ENCODE assay signal across 1 cellular context in the genomic region with DNA sequence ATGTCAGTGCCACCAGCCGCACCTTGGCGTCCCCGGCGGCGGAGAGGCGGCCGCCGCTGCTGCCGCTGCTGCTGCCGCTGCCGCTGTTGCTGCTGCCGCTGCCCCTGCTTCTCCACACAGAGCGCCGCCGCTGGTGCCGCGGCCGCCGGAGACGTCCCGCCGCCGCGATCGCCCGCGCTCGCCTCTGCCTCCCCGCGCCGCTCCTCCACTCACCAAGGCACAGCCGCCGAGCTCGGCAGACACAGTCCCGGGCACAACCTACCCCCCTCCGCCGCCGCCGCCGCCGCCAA.
TF ChIP-seq lines count a peak whose summit lies in the region.

PPP3CA (minus strand) TSS at position 260 of the 290 bp plus-strand sequence.

TF ChIP-seq in GM23338, 12 proteins besides CTCF, POLR2A, EP300 and RAD21 (continued from another document):
- TF ChIP-seq, protein P1, sequence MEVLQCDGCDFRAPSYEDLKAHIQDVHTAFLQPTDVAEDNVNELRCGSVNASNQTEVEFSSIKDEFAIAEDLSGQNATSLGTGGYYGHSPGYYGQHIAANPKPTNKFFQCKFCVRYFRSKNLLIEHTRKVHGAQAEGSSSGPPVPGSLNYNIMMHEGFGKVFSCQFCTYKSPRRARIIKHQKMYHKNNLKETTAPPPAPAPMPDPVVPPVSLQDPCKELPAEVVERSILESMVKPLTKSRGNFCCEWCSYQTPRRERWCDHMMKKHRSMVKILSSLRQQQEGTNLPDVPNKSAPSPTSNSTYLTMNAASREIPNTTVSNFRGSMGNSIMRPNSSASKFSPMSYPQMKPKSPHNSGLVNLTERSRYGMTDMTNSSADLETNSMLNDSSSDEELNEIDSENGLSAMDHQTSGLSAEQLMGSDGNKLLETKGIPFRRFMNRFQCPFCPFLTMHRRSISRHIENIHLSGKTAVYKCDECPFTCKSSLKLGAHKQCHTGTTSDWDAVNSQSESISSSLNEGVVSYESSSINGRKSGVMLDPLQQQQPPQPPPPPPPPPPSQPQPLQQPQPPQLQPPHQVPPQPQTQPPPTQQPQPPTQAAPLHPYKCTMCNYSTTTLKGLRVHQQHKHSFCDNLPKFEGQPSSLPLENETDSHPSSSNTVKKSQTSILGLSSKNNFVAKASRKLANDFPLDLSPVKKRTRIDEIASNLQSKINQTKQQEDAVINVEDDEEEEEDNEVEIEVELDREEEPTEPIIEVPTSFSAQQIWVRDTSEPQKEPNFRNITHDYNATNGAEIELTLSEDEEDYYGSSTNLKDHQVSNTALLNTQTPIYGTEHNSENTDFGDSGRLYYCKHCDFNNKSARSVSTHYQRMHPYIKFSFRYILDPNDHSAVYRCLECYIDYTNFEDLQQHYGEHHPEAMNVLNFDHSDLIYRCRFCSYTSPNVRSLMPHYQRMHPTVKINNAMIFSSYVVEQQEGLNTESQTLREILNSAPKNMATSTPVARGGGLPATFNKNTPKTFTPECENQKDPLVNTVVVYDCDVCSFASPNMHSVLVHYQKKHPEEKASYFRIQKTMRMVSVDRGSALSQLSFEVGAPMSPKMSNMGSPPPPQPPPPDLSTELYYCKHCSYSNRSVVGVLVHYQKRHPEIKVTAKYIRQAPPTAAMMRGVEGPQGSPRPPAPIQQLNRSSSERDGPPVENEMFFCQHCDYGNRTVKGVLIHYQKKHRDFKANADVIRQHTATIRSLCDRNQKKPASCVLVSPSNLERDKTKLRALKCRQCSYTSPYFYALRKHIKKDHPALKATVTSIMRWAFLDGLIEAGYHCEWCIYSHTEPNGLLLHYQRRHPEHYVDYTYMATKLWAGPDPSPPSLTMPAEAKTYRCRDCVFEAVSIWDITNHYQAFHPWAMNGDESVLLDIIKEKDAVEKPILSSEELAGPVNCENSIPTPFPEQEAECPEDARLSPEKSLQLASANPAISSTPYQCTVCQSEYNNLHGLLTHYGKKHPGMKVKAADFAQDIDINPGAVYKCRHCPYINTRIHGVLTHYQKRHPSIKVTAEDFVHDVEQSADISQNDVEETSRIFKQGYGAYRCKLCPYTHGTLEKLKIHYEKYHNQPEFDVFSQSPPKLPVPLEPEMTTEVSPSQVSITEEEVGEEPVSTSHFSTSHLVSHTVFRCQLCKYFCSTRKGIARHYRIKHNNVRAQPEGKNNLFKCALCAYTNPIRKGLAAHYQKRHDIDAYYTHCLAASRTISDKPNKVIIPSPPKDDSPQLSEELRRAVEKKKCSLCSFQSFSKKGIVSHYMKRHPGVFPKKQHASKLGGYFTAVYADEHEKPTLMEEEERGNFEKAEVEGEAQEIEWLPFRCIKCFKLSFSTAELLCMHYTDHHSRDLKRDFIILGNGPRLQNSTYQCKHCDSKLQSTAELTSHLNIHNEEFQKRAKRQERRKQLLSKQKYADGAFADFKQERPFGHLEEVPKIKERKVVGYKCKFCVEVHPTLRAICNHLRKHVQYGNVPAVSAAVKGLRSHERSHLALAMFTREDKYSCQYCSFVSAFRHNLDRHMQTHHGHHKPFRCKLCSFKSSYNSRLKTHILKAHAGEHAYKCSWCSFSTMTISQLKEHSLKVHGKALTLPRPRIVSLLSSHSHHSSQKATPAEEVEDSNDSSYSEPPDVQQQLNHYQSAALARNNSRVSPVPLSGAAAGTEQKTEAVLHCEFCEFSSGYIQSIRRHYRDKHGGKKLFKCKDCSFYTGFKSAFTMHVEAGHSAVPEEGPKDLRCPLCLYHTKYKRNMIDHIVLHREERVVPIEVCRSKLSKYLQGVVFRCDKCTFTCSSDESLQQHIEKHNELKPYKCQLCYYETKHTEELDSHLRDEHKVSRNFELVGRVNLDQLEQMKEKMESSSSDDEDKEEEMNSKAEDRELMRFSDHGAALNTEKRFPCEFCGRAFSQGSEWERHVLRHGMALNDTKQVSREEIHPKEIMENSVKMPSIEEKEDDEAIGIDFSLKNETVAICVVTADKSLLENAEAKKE (CRISPR knock-in tag; IDR thresholded peaks at IDR 0.05), result no peak
- TF ChIP-seq EZH2phosphoT487 (IDR thresholded peaks at IDR 0.05; ENCODE audit: unreplicated experiment), result no peak
- no peak for TF ChIP-seq STAT1 (IDR thresholded peaks at IDR 0.05; ENCODE audit: unreplicated experiment)
- TF ChIP-seq EZH2 (IDR thresholded peaks at IDR 0.05; ENCODE audit: low read depth, unreplicated experiment), result no peak
- TF ChIP-seq NANOG (IDR thresholded peaks at IDR 0.05; ENCODE audit: borderline replicate concordance), result no peak
- TF ChIP-seq, protein P2, sequence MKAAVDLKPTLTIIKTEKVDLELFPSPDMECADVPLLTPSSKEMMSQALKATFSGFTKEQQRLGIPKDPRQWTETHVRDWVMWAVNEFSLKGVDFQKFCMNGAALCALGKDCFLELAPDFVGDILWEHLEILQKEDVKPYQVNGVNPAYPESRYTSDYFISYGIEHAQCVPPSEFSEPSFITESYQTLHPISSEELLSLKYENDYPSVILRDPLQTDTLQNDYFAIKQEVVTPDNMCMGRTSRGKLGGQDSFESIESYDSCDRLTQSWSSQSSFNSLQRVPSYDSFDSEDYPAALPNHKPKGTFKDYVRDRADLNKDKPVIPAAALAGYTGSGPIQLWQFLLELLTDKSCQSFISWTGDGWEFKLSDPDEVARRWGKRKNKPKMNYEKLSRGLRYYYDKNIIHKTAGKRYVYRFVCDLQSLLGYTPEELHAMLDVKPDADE (IDR thresholded peaks at IDR 0.05), result no peak
- no peak for TF ChIP-seq ZNF114 (CRISPR knock-in tag; IDR thresholded peaks at IDR 0.05)
- no peak for TF ChIP-seq CREB1 (CRISPR knock-in tag; IDR thresholded peaks at IDR 0.05; ENCODE audit: low read depth)
- TF ChIP-seq POLR2AphosphoS5 (IDR thresholded peaks at IDR 0.05; ENCODE audit: low read depth), result no peak
